Comparison of ENCODE assay signal across 8 cellular contexts in the genomic region with DNA sequence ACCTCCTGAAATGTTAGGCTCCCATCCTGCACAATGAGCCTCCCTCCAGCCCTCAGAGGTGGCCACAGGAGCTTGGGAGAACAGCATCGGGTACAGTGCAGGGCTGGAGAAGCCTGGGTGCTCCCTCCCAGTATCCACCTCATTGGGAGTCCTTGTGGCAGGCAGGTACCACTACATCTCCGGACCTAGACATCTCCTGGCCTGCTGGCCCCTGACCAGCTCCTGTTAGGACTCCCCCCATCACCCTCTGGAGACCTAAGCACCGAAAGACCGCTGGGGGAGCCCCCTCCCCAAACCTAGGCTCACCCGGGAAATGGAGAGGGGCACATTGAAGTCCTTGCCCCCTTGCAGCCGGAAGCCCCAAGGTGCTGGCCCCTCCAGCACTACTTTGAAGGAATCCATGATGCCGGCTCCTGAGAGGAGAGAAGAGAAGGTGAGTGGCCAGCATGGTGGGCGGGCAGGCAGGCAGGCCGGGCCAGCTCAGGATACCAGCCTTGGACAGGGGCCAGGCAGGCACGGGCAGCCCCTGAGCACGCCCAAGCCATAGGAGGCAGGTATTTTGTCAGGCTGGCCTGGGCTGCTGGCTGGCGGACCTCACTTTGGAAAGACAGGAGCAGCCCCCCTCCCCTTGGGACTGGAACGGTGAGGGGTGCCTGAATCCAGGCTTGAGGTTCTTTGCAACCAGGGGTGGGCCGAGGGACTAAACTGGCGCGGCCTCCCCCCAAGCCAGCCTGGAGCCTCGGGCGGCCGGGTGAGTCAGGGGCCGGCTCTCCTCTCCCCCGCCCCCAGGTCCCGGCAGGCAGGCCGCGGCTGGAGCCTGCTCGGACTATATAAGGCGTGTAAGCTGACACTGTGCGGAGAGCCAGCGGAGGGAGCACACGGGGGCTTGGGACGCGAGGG. TPM values are rescaled to one million over a fixed set of nuclear protein-coding genes. Genes with fewer than 3 reads are reported as not detected.
A peak's percentile ranks its signal among the peaks of the same experiment; 100 is the strongest.
DNase-seq lines count a peak whose midpoint lies in the region; ATAC-seq and TF ChIP-seq lines count a peak whose summit lies in the region.

No MANE protein-coding gene starts in this region.

- H3K27ac ChIP-seq in ascending aorta (peak overlapping the region; percentile 96 to 99), iPS DF 6.9 (ENCODE audit: low read length) (no peak overlapping the region)

- POLR2A ChIA-PET in GM10248 (lab: Yijun Ruan, JAX): interaction anchor here (0.8 to 2.4 kb wide), 2 partner anchors 13 to 16 kb away, joined by 4 to 17 read pairs; a partner anchor contains a TSS

- peaks cover 34 to 52% of the 10 kb centered on the region in 2 donors for H3K4me1 ChIP-seq in ascending aorta
- peaks cover 15% of the 10 kb centered on the region for H3K4me1 ChIP-seq in iPS DF 6.9 (ENCODE audit: control insufficient read depth, insufficient read depth, low read length)

- no CpG with 5 or more reads among the region's 31 CpGs for WGBS in iPS DF 6.9 (ENCODE audit: insufficient coverage, insufficient read length)

- no peak for ATAC-seq in GM18502 (IDR thresholded peaks at IDR 0.05; ENCODE audit: poor library complexity, unreplicated experiment)

- DNase-seq in ACHN (peak; percentile 85), GM10248 (ENCODE audit: extremely low spot score) (peak; percentile 71), NCI-H345 (lab: John Stamatoyannopoulos, UW) (peak; percentile 60), ascending aorta (ENCODE audit: low spot score in 2 of 2) (peak; percentile 78 to 96), iPS DF 6.9 (ENCODE audit: low read depth, low spot score) (no peak), skeletal muscle cell (ENCODE audit: low read depth) (peak; percentile 91), KG1 (lab: John Stamatoyannopoulos, UW) (no peak)

- CTCF ChIA-PET in GM10248 (lab: Yijun Ruan, JAX): interaction anchor here (1.1 to 11.1 kb wide), 9 partner anchors 8 to 386 kb away, joined by 3 to 87 read pairs (median 7); a partner anchor contains a TSS

- intact Hi-C loops in ascending aorta (cut with DNase I): loop anchor here (1.0 to 5.0 kb wide), 4 partner anchors 21 to 184 kb away; a partner anchor contains a TSS

- in situ Hi-C loops in ACHN (cut with HindIII; ENCODE audit: low pct_ligation_motif_present, low pct_unique_long_range_greater_than_20kb, low sequenced_read_pairs): no loop called here

- no peaks in the 10 kb centered on the region for H3K9me3 ChIP-seq in ascending aorta
- H3K9me3 ChIP-seq in iPS DF 6.9 (ENCODE audit: control insufficient read depth, insufficient read depth, low read length): no peaks in the 10 kb centered on the region

- peak overlapping the region; percentile 92 to 93 for H3K4me3 ChIP-seq in ascending aorta
- H3K4me3 ChIP-seq in iPS DF 6.9 (ENCODE audit: low read length): peak overlapping the region; percentile 53; the same call in 1 of the 2 replicates
- peak overlapping the region; percentile 80 for H3K4me3 ChIP-seq in skeletal muscle cell (ENCODE audit: low read depth, low read length)

- H3K36me3 ChIP-seq in ascending aorta: peaks cover 21 to 34% of the 10 kb centered on the region in 2 donors
- H3K36me3 ChIP-seq in iPS DF 6.9 (ENCODE audit: control insufficient read depth, insufficient read depth, low read length): peaks cover 2% of the 10 kb centered on the region; the same call in 1 of the 2 replicates

- TF ChIP-seq CTCF in GM10248 (IDR thresholded peaks at IDR 0.05; ENCODE audit: control extremely low read depth, extremely low read depth, low read depth, missing control alignments) (no peak), ascending aorta (IDR thresholded peaks at IDR 0.05) (peak in 2 of 3 experiments; percentile 13 to 19)

- H3K27me3 ChIP-seq in ascending aorta (no peaks in the 10 kb centered on the region), iPS DF 6.9 (ENCODE audit: control insufficient read depth, insufficient read depth, low read length) (no peaks in the 10 kb centered on the region; the same call in 1 of the 2 replicates)

RNA-seq across cellular contexts. Expression of a gene that starts 1.0 kb away (rescaled TPM):
- 1,082 TPM for total RNA-seq in ascending aorta

RNA-seq across cellular contexts. Expression of a gene that starts 13.3 kb away (rescaled TPM):
- 0.32 TPM for total RNA-seq in ascending aorta

RNA-seq across cellular contexts. Expression of a gene that starts 20.4 kb away (rescaled TPM):
- total RNA-seq in ascending aorta: 117 TPM

RNA-seq across cellular contexts. Expression of a gene that starts 22.9 kb away (rescaled TPM):
- 151 TPM for total RNA-seq in ascending aorta

RNA-seq across cellular contexts. Expression of a gene that starts 49.7 kb away (rescaled TPM):
- total RNA-seq in ascending aorta: 18.1 TPM

Comparison
In these comparisons a context has a peak if more than half of its experiments do, and no peak if none do; other contexts are left out.
1. DNase-seq: peak in ACHN (single experiment), GM10248 (single experiment), NCI-H345 (single experiment), ascending aorta (2 of 2) and skeletal muscle cell (single experiment); none in iPS DF 6.9 (single experiment) and KG1 (single experiment).
2. Peak in every context shown above with its lines, with median percentiles within 50 percentile points of each other: H3K4me3 ChIP-seq.